ENCODE assay signal across 25 cellular contexts in genomic region chr4:76292730-76293129, GRCh38. TPM values are rescaled to one million over a fixed set of nuclear protein-coding genes. Genes with fewer than 3 reads are reported as not detected.
"Had no signal": no experiment of that assay in that cellular context is flagged by ENCODE, and none has a peak within 500 bp of the region (broad histone marks: within the 10 kb centered on the region; RNA-seq: fewer than 3 reads in every experiment).

No MANE protein-coding gene starts in this region.

- H3K9me3 ChIP-seq: Peyer's patch, SK-N-SH had no signal

- H3K36me3 ChIP-seq: brain microvascular endothelial cell, Peyer's patch, SJCRH30 had no signal

- H3K4me1 ChIP-seq: Peyer's patch, SJCRH30 had no signal

- FAIRE-seq: astrocyte had no signal

- ATAC-seq: activated naive CD4-positive, alpha-beta T cell treated with anti-CD3 and anti-CD28 coated beads, Interleukin-2, amount 50 U/mL, for 72 hours; activated T-cell treated with anti-CD3 and anti-CD28 coated beads, Interleukin-2, amount 50 U/mL, for 4 hours had no signal

- DNase-seq: activated B cell treated with CpG ODN at 0.5 μM for 24 hours; activated CD4-positive, alpha-beta T cell treated with anti-CD3 and anti-CD28 coated beads for 1 hour; activated CD4-positive, alpha-beta T cell treated with anti-CD3 and anti-CD28 coated beads, Interleukin-2, amount 10 ng/mL, durations not matched to agents 24 days and 14 days; activated CD4-positive, alpha-beta T cell treated with anti-CD3 and anti-CD28 coated beads, Interleukin-2, amount 50 U/mL, for 48 hours; activated CD8-positive, alpha-beta memory T cell treated with anti-CD3 and anti-CD28 coated beads for 24 hours; activated effector memory CD4-positive, alpha-beta T cell treated with anti-CD3 and anti-CD28 coated beads, Interleukin-2, amount 50 U/mL, for 16 hours; activated naive CD4-positive, alpha-beta T cell treated with Interleukin-2 at 50 U/mL for 16 hours; activated T-cell treated with anti-CD3 and anti-CD28 coated beads, Interleukin-2, amount 50 U/mL, for 4 hours; amygdala; brain microvascular endothelial cell; MM.1S; NCI-H1105 treated with DMSO at 0.1 percent for 48 hours; NCI-H1436 treated with DMSO at 0.1 percent for 48 hours; NCI-H187; NCI-H2081; NCI-H446; NCI-H524; Peyer's patch; Right ventricle myocardium superior; SJCRH30; SK-N-SH had no signal

- H3K4me3 ChIP-seq: Peyer's patch, SJCRH30 had no signal

- H3K9ac ChIP-seq: SK-N-SH had no signal

- H3K27ac ChIP-seq: brain microvascular endothelial cell, Peyer's patch, RWPE1, SJCRH30 had no signal

- H3K27me3 ChIP-seq: brain microvascular endothelial cell, Peyer's patch, SJCRH30 had no signal

- H3K4me2 ChIP-seq: SK-N-SH had no signal

RNA-seq across cellular contexts. Expression of gene FAM47E, which starts 41.2 kb away (rescaled TPM):
- total RNA-seq: activated B cell treated with CpG ODN at 0.5 μM for 24 hours; activated CD4-positive, alpha-beta T cell treated with anti-CD3 and anti-CD28 coated beads, Interleukin-2, amount 10 ng/mL, durations not matched to agents 24 days and 14 days; activated naive CD4-positive, alpha-beta T cell treated with anti-CD3 and anti-CD28 coated beads, Interleukin-2, amount 50 U/mL, for 72 hours; activated T-cell treated with anti-CD3 and anti-CD28 coated beads, Interleukin-2, amount 50 U/mL, for 4 hours; T-helper 1 cell treated with Interleukin-12 subunit alpha and Interleukin-12 subunit beta and Interleukin-4 antibody, amounts not matched to agents 30 ng/mL and 1 ng/mL, for 36 hours had no signal
